Comparison of ENCODE assay signal across 1 cellular context in the genomic region with DNA sequence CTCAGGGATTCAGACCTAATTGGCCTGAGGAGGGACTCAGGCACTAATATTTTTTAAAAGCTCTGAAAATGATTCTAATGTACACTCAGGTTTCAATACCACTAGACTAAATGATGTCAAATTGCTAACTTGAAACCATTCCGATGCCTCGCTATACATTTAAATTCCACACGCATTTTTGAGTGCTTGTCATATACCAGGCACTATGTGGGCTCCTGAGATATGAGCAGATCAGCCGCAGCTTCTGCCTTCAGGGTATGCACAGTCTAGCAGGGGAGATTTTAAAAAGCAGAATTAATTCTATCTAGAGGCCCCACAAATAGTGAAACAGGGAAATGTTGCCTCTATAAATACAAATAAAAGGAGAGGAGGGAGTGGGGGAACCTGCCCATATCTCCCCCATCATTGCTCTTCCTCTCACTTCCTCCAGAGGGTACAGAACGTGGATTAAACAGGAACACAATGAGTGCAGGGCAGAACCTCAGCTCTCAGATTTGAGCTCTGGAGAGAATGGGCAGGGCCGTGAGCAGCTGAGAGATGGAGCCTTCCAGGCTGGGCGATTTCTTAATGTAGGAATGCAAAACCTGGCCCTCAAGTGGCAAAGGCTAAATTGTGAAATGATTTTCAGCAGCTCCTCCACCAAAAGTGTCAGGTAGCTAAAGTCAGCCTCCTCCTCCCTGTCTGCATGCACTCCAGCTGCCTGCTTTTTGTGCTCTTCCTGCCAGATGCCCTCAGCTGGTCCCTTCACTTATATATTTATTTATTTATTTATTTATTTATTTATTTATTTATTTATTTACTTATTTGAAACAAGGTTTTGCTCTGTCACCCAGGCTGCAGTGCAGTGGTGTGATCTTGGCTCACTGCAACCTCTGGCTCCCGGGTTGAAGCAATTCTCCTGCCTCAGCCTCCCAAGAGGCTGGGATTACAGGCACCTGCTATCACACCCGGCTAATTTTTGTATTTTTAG.
TF ChIP-seq lines count a peak whose summit lies in the region.

No MANE protein-coding gene starts in this region.

TF ChIP-seq in HEK293, 187 proteins besides CTCF, POLR2A, EP300 and RAD21 (continued from another document and continues in another):
- no peak for TF ChIP-seq AEBP2 (tag by site-specific recombination; IDR thresholded peaks at IDR 0.05; ENCODE audit: borderline replicate concordance)
- TF ChIP-seq, protein P1, sequence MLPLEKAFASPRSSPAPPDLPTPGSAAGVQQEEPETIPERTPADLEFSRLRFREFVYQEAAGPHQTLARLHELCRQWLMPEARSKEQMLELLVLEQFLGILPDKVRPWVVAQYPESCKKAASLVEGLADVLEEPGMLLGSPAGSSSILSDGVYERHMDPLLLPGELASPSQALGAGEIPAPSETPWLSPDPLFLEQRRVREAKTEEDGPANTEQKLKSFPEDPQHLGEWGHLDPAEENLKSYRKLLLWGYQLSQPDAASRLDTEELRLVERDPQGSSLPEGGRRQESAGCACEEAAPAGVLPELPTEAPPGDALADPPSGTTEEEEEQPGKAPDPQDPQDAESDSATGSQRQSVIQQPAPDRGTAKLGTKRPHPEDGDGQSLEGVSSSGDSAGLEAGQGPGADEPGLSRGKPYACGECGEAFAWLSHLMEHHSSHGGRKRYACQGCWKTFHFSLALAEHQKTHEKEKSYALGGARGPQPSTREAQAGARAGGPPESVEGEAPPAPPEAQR (tag by site-specific recombination; IDR thresholded peaks at IDR 0.05): no peak
- no peak for TF ChIP-seq ZNF707 (tag by site-specific recombination; IDR thresholded peaks at IDR 0.05)
- no peak for TF ChIP-seq ZNF768 (tag by site-specific recombination; IDR thresholded peaks at IDR 0.05)
- TF ChIP-seq, protein P2, sequence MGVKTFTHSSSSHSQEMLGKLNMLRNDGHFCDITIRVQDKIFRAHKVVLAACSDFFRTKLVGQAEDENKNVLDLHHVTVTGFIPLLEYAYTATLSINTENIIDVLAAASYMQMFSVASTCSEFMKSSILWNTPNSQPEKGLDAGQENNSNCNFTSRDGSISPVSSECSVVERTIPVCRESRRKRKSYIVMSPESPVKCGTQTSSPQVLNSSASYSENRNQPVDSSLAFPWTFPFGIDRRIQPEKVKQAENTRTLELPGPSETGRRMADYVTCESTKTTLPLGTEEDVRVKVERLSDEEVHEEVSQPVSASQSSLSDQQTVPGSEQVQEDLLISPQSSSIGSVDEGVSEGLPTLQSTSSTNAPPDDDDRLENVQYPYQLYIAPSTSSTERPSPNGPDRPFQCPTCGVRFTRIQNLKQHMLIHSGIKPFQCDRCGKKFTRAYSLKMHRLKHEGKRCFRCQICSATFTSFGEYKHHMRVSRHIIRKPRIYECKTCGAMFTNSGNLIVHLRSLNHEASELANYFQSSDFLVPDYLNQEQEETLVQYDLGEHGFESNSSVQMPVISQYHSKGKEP (tag by site-specific recombination; IDR thresholded peaks at IDR 0.05): no peak
- TF ChIP-seq ZNF37A (tag by site-specific recombination; IDR thresholded peaks at IDR 0.05): no peak
- no peak for TF ChIP-seq ZNF558 (tag by site-specific recombination; IDR thresholded peaks at IDR 0.05)
- TF ChIP-seq ZNF184 (tag by site-specific recombination; IDR thresholded peaks at IDR 0.05): no peak
- TF ChIP-seq, protein P3, sequence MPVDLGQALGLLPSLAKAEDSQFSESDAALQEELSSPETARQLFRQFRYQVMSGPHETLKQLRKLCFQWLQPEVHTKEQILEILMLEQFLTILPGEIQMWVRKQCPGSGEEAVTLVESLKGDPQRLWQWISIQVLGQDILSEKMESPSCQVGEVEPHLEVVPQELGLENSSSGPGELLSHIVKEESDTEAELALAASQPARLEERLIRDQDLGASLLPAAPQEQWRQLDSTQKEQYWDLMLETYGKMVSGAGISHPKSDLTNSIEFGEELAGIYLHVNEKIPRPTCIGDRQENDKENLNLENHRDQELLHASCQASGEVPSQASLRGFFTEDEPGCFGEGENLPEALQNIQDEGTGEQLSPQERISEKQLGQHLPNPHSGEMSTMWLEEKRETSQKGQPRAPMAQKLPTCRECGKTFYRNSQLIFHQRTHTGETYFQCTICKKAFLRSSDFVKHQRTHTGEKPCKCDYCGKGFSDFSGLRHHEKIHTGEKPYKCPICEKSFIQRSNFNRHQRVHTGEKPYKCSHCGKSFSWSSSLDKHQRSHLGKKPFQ (tag by site-specific recombination; IDR thresholded peaks at IDR 0.05): no peak
- TF ChIP-seq, protein P4, sequence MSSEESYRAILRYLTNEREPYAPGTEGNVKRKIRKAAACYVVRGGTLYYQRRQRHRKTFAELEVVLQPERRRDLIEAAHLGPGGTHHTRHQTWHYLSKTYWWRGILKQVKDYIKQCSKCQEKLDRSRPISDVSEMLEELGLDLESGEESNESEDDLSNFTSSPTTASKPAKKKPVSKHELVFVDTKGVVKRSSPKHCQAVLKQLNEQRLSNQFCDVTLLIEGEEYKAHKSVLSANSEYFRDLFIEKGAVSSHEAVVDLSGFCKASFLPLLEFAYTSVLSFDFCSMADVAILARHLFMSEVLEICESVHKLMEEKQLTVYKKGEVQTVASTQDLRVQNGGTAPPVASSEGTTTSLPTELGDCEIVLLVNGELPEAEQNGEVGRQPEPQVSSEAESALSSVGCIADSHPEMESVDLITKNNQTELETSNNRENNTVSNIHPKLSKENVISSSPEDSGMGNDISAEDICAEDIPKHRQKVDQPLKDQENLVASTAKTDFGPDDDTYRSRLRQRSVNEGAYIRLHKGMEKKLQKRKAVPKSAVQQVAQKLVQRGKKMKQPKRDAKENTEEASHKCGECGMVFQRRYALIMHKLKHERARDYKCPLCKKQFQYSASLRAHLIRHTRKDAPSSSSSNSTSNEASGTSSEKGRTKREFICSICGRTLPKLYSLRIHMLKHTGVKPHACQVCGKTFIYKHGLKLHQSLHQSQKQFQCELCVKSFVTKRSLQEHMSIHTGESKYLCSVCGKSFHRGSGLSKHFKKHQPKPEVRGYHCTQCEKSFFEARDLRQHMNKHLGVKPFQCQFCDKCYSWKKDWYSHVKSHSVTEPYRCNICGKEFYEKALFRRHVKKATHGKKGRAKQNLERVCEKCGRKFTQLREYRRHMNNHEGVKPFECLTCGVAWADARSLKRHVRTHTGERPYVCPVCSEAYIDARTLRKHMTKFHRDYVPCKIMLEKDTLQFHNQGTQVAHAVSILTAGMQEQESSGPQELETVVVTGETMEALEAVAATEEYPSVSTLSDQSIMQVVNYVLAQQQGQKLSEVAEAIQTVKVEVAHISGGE (tag by site-specific recombination; conservative IDR thresholded peaks at IDR 0.05; ENCODE audit: low read depth): peak; percentile 43
- no peak for TF ChIP-seq RBAK (tag by site-specific recombination; IDR thresholded peaks at IDR 0.05)
- no peak for TF ChIP-seq ZNF404 (tag by site-specific recombination; IDR thresholded peaks at IDR 0.05)
- TF ChIP-seq ZNF214 (tag by site-specific recombination; IDR thresholded peaks at IDR 0.05; ENCODE audit: borderline replicate concordance): no peak
- no peak for TF ChIP-seq ZFP69B (tag by site-specific recombination; IDR thresholded peaks at IDR 0.05)
- no peak for TF ChIP-seq ZFP41 (tag by site-specific recombination; IDR thresholded peaks at IDR 0.05; ENCODE audit: borderline replicate concordance)
- no peak for TF ChIP-seq ZNF24 (tag by site-specific recombination; IDR thresholded peaks at IDR 0.05)
- TF ChIP-seq ZSCAN4 (tag by site-specific recombination; IDR thresholded peaks at IDR 0.05): no peak
- TF ChIP-seq, protein P5, sequence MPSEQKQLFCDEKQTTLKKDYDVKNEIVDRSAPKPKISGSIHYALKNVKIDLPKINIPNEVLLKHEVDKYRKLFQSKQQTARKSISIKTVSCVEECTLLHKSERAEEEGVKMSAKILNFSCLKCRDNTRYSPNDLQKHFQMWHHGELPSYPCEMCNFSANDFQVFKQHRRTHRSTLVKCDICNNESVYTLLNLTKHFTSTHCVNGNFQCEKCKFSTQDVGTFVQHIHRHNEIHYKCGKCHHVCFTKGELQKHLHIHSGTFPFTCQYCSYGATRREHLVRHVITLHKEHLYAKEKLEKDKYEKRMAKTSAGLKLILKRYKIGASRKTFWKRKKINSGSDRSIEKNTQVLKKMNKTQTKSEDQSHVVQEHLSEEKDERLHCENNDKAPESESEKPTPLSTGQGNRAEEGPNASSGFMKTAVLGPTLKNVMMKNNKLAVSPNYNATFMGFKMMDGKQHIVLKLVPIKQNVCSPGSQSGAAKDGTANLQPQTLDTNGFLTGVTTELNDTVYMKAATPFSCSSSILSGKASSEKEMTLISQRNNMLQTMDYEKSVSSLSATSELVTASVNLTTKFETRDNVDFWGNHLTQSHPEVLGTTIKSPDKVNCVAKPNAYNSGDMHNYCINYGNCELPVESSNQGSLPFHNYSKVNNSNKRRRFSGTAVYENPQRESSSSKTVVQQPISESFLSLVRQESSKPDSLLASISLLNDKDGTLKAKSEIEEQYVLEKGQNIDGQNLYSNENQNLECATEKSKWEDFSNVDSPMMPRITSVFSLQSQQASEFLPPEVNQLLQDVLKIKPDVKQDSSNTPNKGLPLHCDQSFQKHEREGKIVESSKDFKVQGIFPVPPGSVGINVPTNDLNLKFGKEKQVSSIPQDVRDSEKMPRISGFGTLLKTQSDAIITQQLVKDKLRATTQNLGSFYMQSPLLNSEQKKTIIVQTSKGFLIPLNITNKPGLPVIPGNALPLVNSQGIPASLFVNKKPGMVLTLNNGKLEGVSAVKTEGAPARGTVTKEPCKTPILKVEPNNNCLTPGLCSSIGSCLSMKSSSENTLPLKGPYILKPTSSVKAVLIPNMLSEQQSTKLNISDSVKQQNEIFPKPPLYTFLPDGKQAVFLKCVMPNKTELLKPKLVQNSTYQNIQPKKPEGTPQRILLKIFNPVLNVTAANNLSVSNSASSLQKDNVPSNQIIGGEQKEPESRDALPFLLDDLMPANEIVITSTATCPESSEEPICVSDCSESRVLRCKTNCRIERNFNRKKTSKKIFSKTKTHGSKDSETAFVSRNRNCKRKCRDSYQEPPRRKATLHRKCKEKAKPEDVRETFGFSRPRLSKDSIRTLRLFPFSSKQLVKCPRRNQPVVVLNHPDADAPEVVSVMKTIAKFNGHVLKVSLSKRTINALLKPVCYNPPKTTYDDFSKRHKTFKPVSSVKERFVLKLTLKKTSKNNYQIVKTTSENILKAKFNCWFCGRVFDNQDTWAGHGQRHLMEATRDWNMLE (tag by site-specific recombination; conservative IDR thresholded peaks at IDR 0.05; ENCODE audit: low read depth): peak; percentile 67; the same call in 1 of the 2 replicates
- TF ChIP-seq ZNF623 (tag by site-specific recombination; IDR thresholded peaks at IDR 0.05): peak; percentile 53; the same call in 1 of the 2 replicates
- TF ChIP-seq PATZ1 (tag by site-specific recombination; IDR thresholded peaks at IDR 0.05): no peak
- no peak for TF ChIP-seq ZNF513 (tag by site-specific recombination; IDR thresholded peaks at IDR 0.05)
- TF ChIP-seq SP2 (tag by site-specific recombination; IDR thresholded peaks at IDR 0.05): no peak
- TF ChIP-seq ZNF26 (tag by site-specific recombination; IDR thresholded peaks at IDR 0.05): no peak
- TF ChIP-seq SP7 (tag by site-specific recombination; IDR thresholded peaks at IDR 0.05): no peak
- TF ChIP-seq ZNF366 (tag by site-specific recombination; conservative IDR thresholded peaks at IDR 0.05): no peak
- TF ChIP-seq ZNF394 (tag by site-specific recombination; IDR thresholded peaks at IDR 0.05; ENCODE audit: borderline replicate concordance): peak; percentile 77; the same call in 1 of the 2 replicates
- no peak for TF ChIP-seq ZNF529 (tag by site-specific recombination; IDR thresholded peaks at IDR 0.05; ENCODE audit: insufficient replicate concordance)
